1 cellular context compared by ENCODE assay signal in the genomic region with DNA sequence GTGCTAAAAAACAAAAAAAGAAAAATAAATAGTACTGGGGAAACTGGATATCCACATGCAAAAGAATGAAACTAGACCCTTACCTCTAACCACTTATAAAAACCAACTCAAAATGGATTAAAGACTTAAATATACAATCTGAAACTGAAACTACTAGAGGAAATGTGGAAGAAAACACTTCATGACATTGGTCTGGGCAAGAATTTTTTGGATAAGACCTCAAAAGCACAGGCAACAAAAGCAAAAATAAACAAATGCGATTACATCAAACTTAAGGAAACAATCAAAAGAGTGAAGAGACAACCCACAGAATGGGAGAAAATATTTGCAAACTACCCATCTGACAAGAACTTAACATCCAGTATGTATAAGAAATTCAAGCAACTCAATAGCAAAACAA.
TF ChIP-seq lines count a peak whose summit lies in the region.

No MANE protein-coding gene starts in this region.

TF ChIP-seq in GM23338, 12 proteins besides CTCF, POLR2A, EP300 and RAD21 (continued from another document):
- TF ChIP-seq, protein P1, sequence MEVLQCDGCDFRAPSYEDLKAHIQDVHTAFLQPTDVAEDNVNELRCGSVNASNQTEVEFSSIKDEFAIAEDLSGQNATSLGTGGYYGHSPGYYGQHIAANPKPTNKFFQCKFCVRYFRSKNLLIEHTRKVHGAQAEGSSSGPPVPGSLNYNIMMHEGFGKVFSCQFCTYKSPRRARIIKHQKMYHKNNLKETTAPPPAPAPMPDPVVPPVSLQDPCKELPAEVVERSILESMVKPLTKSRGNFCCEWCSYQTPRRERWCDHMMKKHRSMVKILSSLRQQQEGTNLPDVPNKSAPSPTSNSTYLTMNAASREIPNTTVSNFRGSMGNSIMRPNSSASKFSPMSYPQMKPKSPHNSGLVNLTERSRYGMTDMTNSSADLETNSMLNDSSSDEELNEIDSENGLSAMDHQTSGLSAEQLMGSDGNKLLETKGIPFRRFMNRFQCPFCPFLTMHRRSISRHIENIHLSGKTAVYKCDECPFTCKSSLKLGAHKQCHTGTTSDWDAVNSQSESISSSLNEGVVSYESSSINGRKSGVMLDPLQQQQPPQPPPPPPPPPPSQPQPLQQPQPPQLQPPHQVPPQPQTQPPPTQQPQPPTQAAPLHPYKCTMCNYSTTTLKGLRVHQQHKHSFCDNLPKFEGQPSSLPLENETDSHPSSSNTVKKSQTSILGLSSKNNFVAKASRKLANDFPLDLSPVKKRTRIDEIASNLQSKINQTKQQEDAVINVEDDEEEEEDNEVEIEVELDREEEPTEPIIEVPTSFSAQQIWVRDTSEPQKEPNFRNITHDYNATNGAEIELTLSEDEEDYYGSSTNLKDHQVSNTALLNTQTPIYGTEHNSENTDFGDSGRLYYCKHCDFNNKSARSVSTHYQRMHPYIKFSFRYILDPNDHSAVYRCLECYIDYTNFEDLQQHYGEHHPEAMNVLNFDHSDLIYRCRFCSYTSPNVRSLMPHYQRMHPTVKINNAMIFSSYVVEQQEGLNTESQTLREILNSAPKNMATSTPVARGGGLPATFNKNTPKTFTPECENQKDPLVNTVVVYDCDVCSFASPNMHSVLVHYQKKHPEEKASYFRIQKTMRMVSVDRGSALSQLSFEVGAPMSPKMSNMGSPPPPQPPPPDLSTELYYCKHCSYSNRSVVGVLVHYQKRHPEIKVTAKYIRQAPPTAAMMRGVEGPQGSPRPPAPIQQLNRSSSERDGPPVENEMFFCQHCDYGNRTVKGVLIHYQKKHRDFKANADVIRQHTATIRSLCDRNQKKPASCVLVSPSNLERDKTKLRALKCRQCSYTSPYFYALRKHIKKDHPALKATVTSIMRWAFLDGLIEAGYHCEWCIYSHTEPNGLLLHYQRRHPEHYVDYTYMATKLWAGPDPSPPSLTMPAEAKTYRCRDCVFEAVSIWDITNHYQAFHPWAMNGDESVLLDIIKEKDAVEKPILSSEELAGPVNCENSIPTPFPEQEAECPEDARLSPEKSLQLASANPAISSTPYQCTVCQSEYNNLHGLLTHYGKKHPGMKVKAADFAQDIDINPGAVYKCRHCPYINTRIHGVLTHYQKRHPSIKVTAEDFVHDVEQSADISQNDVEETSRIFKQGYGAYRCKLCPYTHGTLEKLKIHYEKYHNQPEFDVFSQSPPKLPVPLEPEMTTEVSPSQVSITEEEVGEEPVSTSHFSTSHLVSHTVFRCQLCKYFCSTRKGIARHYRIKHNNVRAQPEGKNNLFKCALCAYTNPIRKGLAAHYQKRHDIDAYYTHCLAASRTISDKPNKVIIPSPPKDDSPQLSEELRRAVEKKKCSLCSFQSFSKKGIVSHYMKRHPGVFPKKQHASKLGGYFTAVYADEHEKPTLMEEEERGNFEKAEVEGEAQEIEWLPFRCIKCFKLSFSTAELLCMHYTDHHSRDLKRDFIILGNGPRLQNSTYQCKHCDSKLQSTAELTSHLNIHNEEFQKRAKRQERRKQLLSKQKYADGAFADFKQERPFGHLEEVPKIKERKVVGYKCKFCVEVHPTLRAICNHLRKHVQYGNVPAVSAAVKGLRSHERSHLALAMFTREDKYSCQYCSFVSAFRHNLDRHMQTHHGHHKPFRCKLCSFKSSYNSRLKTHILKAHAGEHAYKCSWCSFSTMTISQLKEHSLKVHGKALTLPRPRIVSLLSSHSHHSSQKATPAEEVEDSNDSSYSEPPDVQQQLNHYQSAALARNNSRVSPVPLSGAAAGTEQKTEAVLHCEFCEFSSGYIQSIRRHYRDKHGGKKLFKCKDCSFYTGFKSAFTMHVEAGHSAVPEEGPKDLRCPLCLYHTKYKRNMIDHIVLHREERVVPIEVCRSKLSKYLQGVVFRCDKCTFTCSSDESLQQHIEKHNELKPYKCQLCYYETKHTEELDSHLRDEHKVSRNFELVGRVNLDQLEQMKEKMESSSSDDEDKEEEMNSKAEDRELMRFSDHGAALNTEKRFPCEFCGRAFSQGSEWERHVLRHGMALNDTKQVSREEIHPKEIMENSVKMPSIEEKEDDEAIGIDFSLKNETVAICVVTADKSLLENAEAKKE (CRISPR knock-in tag; IDR thresholded peaks at IDR 0.05): no peak
- no peak for TF ChIP-seq STAT1 (IDR thresholded peaks at IDR 0.05; ENCODE audit: unreplicated experiment)
- no peak for TF ChIP-seq EZH2 (IDR thresholded peaks at IDR 0.05; ENCODE audit: low read depth, unreplicated experiment)
- no peak for TF ChIP-seq POLR2AphosphoS5 (IDR thresholded peaks at IDR 0.05; ENCODE audit: low read depth)
- no peak for TF ChIP-seq ZNF114 (CRISPR knock-in tag; IDR thresholded peaks at IDR 0.05)
- no peak for TF ChIP-seq EZH2phosphoT487 (IDR thresholded peaks at IDR 0.05; ENCODE audit: unreplicated experiment)
